Comparison of ENCODE assay signal across 18 cellular contexts in the genomic region with DNA sequence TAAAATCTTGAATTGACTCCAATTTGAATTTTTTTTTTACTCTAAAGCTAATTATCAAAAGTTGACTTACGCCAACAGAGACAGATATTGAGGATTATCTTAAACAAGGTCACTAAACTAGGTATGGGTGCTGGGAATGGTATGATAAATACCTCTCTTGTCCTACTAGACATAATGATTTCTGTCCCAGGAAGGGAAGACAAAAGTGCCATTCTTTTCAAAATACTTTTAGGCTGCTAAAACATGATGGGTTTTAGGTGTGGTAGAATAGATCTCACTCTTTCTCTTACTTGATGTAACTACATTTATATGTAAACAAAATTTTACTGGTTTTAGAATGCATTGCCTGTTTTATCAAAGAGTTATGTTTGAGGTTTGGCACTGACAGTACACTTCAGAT.
"Had no signal": no experiment of that assay in that cellular context is flagged by ENCODE, and none has a peak within 500 bp of the region (broad histone marks: within the 10 kb centered on the region; RNA-seq: fewer than 3 reads in every experiment).

No MANE protein-coding gene starts in this region.

- DNase-seq: activated CD4-positive, alpha-beta T cell treated with anti-CD3 and anti-CD28 coated beads for 48 hours; activated CD8-positive, alpha-beta T cell treated with anti-CD3 and anti-CD28 coated beads for 36 hours; activated naive CD4-positive, alpha-beta T cell; activated T-cell treated with anti-CD3 and anti-CD28 coated beads, Interleukin-2, amount 50 U/mL, for 1 hour; anterior cingulate cortex; brain microvascular endothelial cell; cortex of kidney; effector CD8-positive, alpha-beta T cell; stimulated activated CD4-positive, alpha-beta T cell treated with anti-CD3 and anti-CD28 coated beads, Interleukin-12 subunit alpha, Interleukin-12 subunit beta, amount 100 ng/mL, for 4 hours; stimulated activated CD4-positive, alpha-beta T cell treated with anti-CD3 and anti-CD28 coated beads, Interleukin-1b, Interleukin-23, amount 100 ng/mL, for 48 hours; stimulated activated CD8-positive, alpha-beta memory T cell treated with anti-CD3 and anti-CD28 coated beads, Interleukin-4, amount 100 ng/mL, for 48 hours; stimulated activated naive CD4-positive, alpha-beta T cell; thyroid gland had no signal

- H3K4me1 Mint-ChIP-seq: activated T-helper 17 cell treated with anti-CD3 and anti-CD28 coated beads, Interleukin-2, amount 50 U/mL, for 72 hours had no signal

- H3K4me3 Mint-ChIP-seq: activated CD8-positive, alpha-beta T cell treated with anti-CD3 and anti-CD28 coated beads for 36 hours; activated T-helper 17 cell treated with anti-CD3 and anti-CD28 coated beads, Interleukin-2, amount 50 U/mL, for 72 hours had no signal

- H3K27me3 Mint-ChIP-seq: activated CD8-positive, alpha-beta T cell treated with anti-CD3 and anti-CD28 coated beads for 36 hours; activated T-helper 17 cell treated with anti-CD3 and anti-CD28 coated beads, Interleukin-2, amount 50 U/mL, for 72 hours had no signal

- H3K27ac Mint-ChIP-seq: activated CD8-positive, alpha-beta T cell treated with anti-CD3 and anti-CD28 coated beads for 36 hours had no signal

- ATAC-seq: activated CD8-positive, alpha-beta T cell treated with anti-CD3 and anti-CD28 coated beads for 36 hours; activated T-helper 17 cell treated with anti-CD3 and anti-CD28 coated beads, Interleukin-2, amount 50 U/mL, for 72 hours had no signal

- H3K4me3 ChIP-seq: esophagus muscularis mucosa, lung, prostate gland, right atrium auricular region, thyroid gland had no signal
